8 cellular contexts compared by ENCODE assay signal in genomic region chrX:73851014-73852009, GRCh38. TPM values are rescaled to one million over a fixed set of nuclear protein-coding genes. Genes with fewer than 3 reads are reported as not detected.
A peak's percentile ranks its signal among the peaks of the same experiment; 100 is the strongest.
DNase-seq lines count a peak whose midpoint lies in the region; ATAC-seq, FAIRE-seq and TF ChIP-seq lines count a peak whose summit lies in the region.

No MANE protein-coding gene starts in this region.

- H3K36me3 ChIP-seq in CD4-positive, CD25-positive, alpha-beta regulatory T cell (ENCODE audit: control insufficient read depth, insufficient read depth, low read length): no peaks in the 10 kb centered on the region
- no peaks in the 10 kb centered on the region for H3K36me3 ChIP-seq in left lung

- no peaks in the 10 kb centered on the region for H3K9me3 Mint-ChIP-seq in CD4-positive, CD25-positive, alpha-beta regulatory T cell
- no peaks in the 10 kb centered on the region for H3K9me3 Mint-ChIP-seq in activated naive CD4-positive, alpha-beta T cell treated with anti-CD3 and anti-CD28 coated beads, Interleukin-2, amount 10 ng/mL, durations not matched to agents 7 days and 5 days

- no peaks in the 10 kb centered on the region for H3K27me3 Mint-ChIP-seq in CD4-positive, CD25-positive, alpha-beta regulatory T cell
- no peaks in the 10 kb centered on the region for H3K27me3 Mint-ChIP-seq in activated naive CD4-positive, alpha-beta T cell treated with anti-CD3 and anti-CD28 coated beads, Interleukin-2, amount 10 ng/mL, durations not matched to agents 7 days and 5 days

- H3K4me3 Mint-ChIP-seq in CD4-positive, CD25-positive, alpha-beta regulatory T cell: peak overlapping the region in 3 of 4 donors; percentile 91 to 93 (median 93)
- no peak overlapping the region for H3K4me3 Mint-ChIP-seq in activated naive CD4-positive, alpha-beta T cell treated with anti-CD3 and anti-CD28 coated beads, Interleukin-2, amount 10 ng/mL, durations not matched to agents 7 days and 5 days

- no peaks in the 10 kb centered on the region for H3K9me3 ChIP-seq in CD4-positive, CD25-positive, alpha-beta regulatory T cell (ENCODE audit: control insufficient read depth in 2 of 2, low read length in 2 of 2)
- H3K9me3 ChIP-seq in left lung: no peaks in the 10 kb centered on the region

- CTCF ChIA-PET in activated naive CD4-positive, alpha-beta T cell treated with anti-CD3 and anti-CD28 coated beads, Interleukin-2, amount 10 ng/mL, durations not matched to agents 7 days and 5 days (lab: Charles Lee): no interaction called here

- peak overlapping the region; percentile 64 for H3K4me3 ChIP-seq in CD4-positive, CD25-positive, alpha-beta regulatory T cell (ENCODE audit: low read depth, low read length)
- peak overlapping the region in 1 of 2 donors; percentile 45 for H3K4me3 ChIP-seq in left lung

- H3K27ac ChIP-seq in CD4-positive, CD25-positive, alpha-beta regulatory T cell (ENCODE audit: insufficient read depth, low read length, poor library complexity, severe bottlenecking): peak overlapping the region; percentile 41
- H3K27ac ChIP-seq in left lung: peak overlapping the region in 1 of 2 donors; percentile 86

- H3K4me1 ChIP-seq in CD4-positive, CD25-positive, alpha-beta regulatory T cell (ENCODE audit: control insufficient read depth, insufficient read depth, low read length, poor library complexity, severe bottlenecking): no peaks in the 10 kb centered on the region
- H3K4me1 ChIP-seq in left lung: no peaks in the 10 kb centered on the region

- ATAC-seq in CD4-positive, CD25-positive, alpha-beta regulatory T cell (ENCODE audit: low read depth in 2 of 2): no peak
- ATAC-seq in GM21786 (IDR thresholded peaks at IDR 0.05; ENCODE audit: unreplicated experiment) (peak; percentile 70), left lung (peak; percentile 85), HG02678 (IDR thresholded peaks at IDR 0.05; ENCODE audit: unreplicated experiment) (no peak), HG03457 (IDR thresholded peaks at IDR 0.05; ENCODE audit: unreplicated experiment) (no peak)

- H3K27ac Mint-ChIP-seq in CD4-positive, CD25-positive, alpha-beta regulatory T cell: peak overlapping the region in 2 of 3 donors; percentile 91 to 93
- no peak overlapping the region for H3K27ac Mint-ChIP-seq in activated naive CD4-positive, alpha-beta T cell treated with anti-CD3 and anti-CD28 coated beads, Interleukin-2, amount 10 ng/mL, durations not matched to agents 7 days and 5 days

- peaks cover 0 to 36% (median 6%) of the 10 kb centered on the region in 4 donors for H3K4me1 Mint-ChIP-seq in CD4-positive, CD25-positive, alpha-beta regulatory T cell
- H3K4me1 Mint-ChIP-seq in activated naive CD4-positive, alpha-beta T cell treated with anti-CD3 and anti-CD28 coated beads, Interleukin-2, amount 10 ng/mL, durations not matched to agents 7 days and 5 days: no peaks in the 10 kb centered on the region

- intact Hi-C loops in left lung (cut with DNase I): loop anchor here in 1 of 2 donors (5.0 to 10.0 kb wide), 2 partner anchors 166 to 703 kb away; no protein-coding TSS in a partner anchor

- no peak for TF ChIP-seq CTCF in left lung (IDR thresholded peaks at IDR 0.05)

- H3K36me3 Mint-ChIP-seq in CD4-positive, CD25-positive, alpha-beta regulatory T cell: no peaks in the 10 kb centered on the region
- H3K36me3 Mint-ChIP-seq in activated naive CD4-positive, alpha-beta T cell treated with anti-CD3 and anti-CD28 coated beads, Interleukin-2, amount 10 ng/mL, durations not matched to agents 7 days and 5 days: no peaks in the 10 kb centered on the region

- DNase-seq in CD4-positive, CD25-positive, alpha-beta regulatory T cell: peak in 2 of 3 donors; percentile 86 to 92
- peak in 1 of 2 donors; percentile 90 for DNase-seq in left lung
- DNase-seq in HCEC 1CT: no peak
- no peak for DNase-seq in activated naive CD4-positive, alpha-beta T cell treated with anti-CD3 and anti-CD28 coated beads, Interleukin-2, amount 10 ng/mL, durations not matched to agents 7 days and 5 days

- no peaks in the 10 kb centered on the region for H3K27me3 ChIP-seq in CD4-positive, CD25-positive, alpha-beta regulatory T cell (ENCODE audit: control insufficient read depth, insufficient read depth, low read length)
- H3K27me3 ChIP-seq in left lung: no peaks in the 10 kb centered on the region

- peak; percentile 83 for FAIRE-seq in TTC549 (lab: Jason Lieb, UNC)

RNA-seq across cellular contexts. Expression of gene XIST, which starts 1.2 kb away (rescaled TPM):
- 455 TPM for total RNA-seq in CD4-positive, CD25-positive, alpha-beta regulatory T cell
- polyA plus RNA-seq in CD4-positive, CD25-positive, alpha-beta regulatory T cell: 10 to 100 TPM in 2 of 4 donors, 1 to 10 TPM in 1, not detected in 1; 9.2 to 12.2 (median 10.9) TPM
- 100 to 1,000 TPM in 1 of 2 donors, under 1 TPM in 1; 0.10 to 206 TPM for total RNA-seq in left lung

Comparison
In these comparisons a context has a peak if more than half of its experiments do, and no peak if none do; other contexts are left out.
1. ATAC-seq: peak in GM21786 (single experiment) and left lung (single experiment); none in CD4-positive, CD25-positive, alpha-beta regulatory T cell (0 of 2), HG02678 (single experiment) and HG03457 (single experiment).
2. DNase-seq: peak in CD4-positive, CD25-positive, alpha-beta regulatory T cell (2 of 3); none in HCEC 1CT (single experiment) and activated naive CD4-positive, alpha-beta T cell treated with anti-CD3 and anti-CD28 coated beads, Interleukin-2, amount 10 ng/mL, durations not matched to agents 7 days and 5 days (single experiment).